1 cellular context compared by ENCODE assay signal in genomic region chr3:150975096-150975991, GRCh38.
TF ChIP-seq lines count a peak whose summit lies in the region.

No MANE protein-coding gene starts in this region.

TF ChIP-seq in neural cell, 6 proteins besides CTCF, POLR2A, EP300 and RAD21 (continued from another document):
- no peak for TF ChIP-seq REST (IDR thresholded peaks at IDR 0.05; ENCODE audit: borderline replicate concordance)
- TF ChIP-seq SMC3 (conservative IDR thresholded peaks at IDR 0.05; ENCODE audit: poor library complexity): no peak
- TF ChIP-seq MXI1 (conservative IDR thresholded peaks at IDR 0.05; ENCODE audit: poor library complexity, severe bottlenecking): no peak
- no peak for TF ChIP-seq POLR2AphosphoS5 (IDR thresholded peaks at IDR 0.05)
- no peak for TF ChIP-seq TAF1 (IDR thresholded peaks at IDR 0.05; ENCODE audit: low read depth)
